ENCODE assay signal across 9 cellular contexts in the genomic region with DNA sequence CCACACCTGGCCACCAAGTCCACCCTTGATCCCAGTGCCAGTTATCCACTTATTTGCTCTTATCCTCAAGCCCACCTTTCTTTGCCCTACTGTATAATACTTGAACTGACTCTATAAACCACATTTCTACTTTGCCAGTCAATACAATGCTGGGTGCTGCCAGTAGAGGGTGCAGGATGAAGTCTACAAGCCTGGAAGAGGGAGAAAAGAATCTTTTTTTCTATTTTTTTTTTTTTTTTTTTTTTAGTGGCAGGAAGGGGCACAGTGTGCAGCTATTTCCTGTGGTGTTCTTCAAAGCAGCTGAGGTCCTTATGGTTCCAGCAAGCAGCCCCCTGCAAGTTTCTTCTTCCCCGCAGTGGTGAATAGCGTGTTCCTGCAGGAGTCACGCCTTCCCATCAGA. TPM values are rescaled to one million over a fixed set of nuclear protein-coding genes. Genes with fewer than 3 reads are reported as not detected.
A peak's percentile ranks its signal among the peaks of the same experiment; 100 is the strongest.
DNase-seq lines count a peak whose midpoint lies in the region; ATAC-seq and TF ChIP-seq lines count a peak whose summit lies in the region.
"Had no signal": no experiment of that assay in that cellular context is flagged by ENCODE, and none has a peak within 500 bp of the region (broad histone marks: within the 10 kb centered on the region; RNA-seq: fewer than 3 reads in every experiment).

No MANE protein-coding gene starts in this region.

- no peaks in the 10 kb centered on the region for H3K36me3 ChIP-seq in upper lobe of right lung
- H3K36me3 ChIP-seq in prostate gland = no peaks in the 10 kb centered on the region

- TF ChIP-seq POLR2A in prostate gland (IDR thresholded peaks at IDR 0.05) = no peak

- H3K9me3 Mint-ChIP-seq in effector memory CD8-positive, alpha-beta T cell = no peaks in the 10 kb centered on the region
- H3K9me3 Mint-ChIP-seq in mesothelial cell of epicardium = peaks cover 16% of the 10 kb centered on the region

- H3K4me1 ChIP-seq in upper lobe of right lung = no peaks in the 10 kb centered on the region
- H3K4me1 ChIP-seq in prostate gland (replicated peaks) = no peaks in the 10 kb centered on the region

- H3K27ac Mint-ChIP-seq in effector memory CD8-positive, alpha-beta T cell = peak overlapping the region in 1 of 2 donors; percentile 9
- no peak overlapping the region for H3K27ac Mint-ChIP-seq in mesothelial cell of epicardium

- H3K4me3 ChIP-seq in upper lobe of right lung (no peak overlapping the region), prostate gland (no peak overlapping the region)

- peak overlapping the region in 1 of 2 donors; percentile 17 for H3K4me3 Mint-ChIP-seq in effector memory CD8-positive, alpha-beta T cell
- H3K4me3 Mint-ChIP-seq in mesothelial cell of epicardium = no peak overlapping the region

- peaks cover 23 to 38% of the 10 kb centered on the region in 2 donors for H3K27me3 Mint-ChIP-seq in effector memory CD8-positive, alpha-beta T cell
- H3K27me3 Mint-ChIP-seq in mesothelial cell of epicardium (ENCODE audit: low read depth) = peaks cover 5% of the 10 kb centered on the region

- DNase-seq in stimulated activated CD4-positive, alpha-beta T cell treated with anti-CD3 and anti-CD28 coated beads, Interleukin-1b, Interleukin-23, amount 100 ng/mL, for 48 hours = peak; percentile 26
- no peak for DNase-seq in stimulated activated CD4-positive, alpha-beta T cell treated with anti-CD3 and anti-CD28 coated beads, Interleukin-4, amount 100 ng/mL, for 4 hours
- DNase-seq in NAMALWA (ENCODE audit: low spot score) (peak; percentile 79), upper lobe of right lung (no peak), prostate gland (ENCODE audit: low spot score) (no peak), mesothelial cell of epicardium (ENCODE audit: low spot score in 2 of 2, unreplicated experiment in 2 of 2) (no peak)
- peak; percentile 21 to 38 (median 35) for DNase-seq in effector memory CD8-positive, alpha-beta T cell
- DNase-seq: cortex of kidney had no signal

- H3K27ac ChIP-seq in upper lobe of right lung = no peak overlapping the region
- H3K27ac ChIP-seq in prostate gland = no peak overlapping the region

- intact Hi-C loops in upper lobe of right lung (cut with DNase I) = no loop called here
- intact Hi-C loops in prostate gland (cut with DNase I) = no loop called here

- no peaks in the 10 kb centered on the region for H3K36me3 Mint-ChIP-seq in effector memory CD8-positive, alpha-beta T cell (ENCODE audit: insufficient read depth)
- no peaks in the 10 kb centered on the region for H3K36me3 Mint-ChIP-seq in mesothelial cell of epicardium

- WGBS in prostate gland = 96% methylated on average over 3 of the region's 3 CpGs

- TF ChIP-seq CTCF in upper lobe of right lung (IDR thresholded peaks at IDR 0.05) (peak; percentile 28), prostate gland (IDR thresholded peaks at IDR 0.05) (no peak), mesothelial cell of epicardium (IDR thresholded peaks at IDR 0.05; ENCODE audit: unreplicated experiment) (no peak)

- peaks cover 11 to 17% of the 10 kb centered on the region in 2 donors for H3K4me1 Mint-ChIP-seq in effector memory CD8-positive, alpha-beta T cell (ENCODE audit: low read depth in 2 of 2)
- H3K4me1 Mint-ChIP-seq in mesothelial cell of epicardium = peaks cover 1% of the 10 kb centered on the region

- ATAC-seq in effector memory CD8-positive, alpha-beta T cell (replicated peaks) = peak; percentile 88
- ATAC-seq in upper lobe of right lung = no peak
- ATAC-seq in GM21717 (IDR thresholded peaks at IDR 0.05; ENCODE audit: unreplicated experiment) = no peak

- H3K27me3 ChIP-seq in upper lobe of right lung (no peaks in the 10 kb centered on the region), prostate gland (replicated peaks; ENCODE audit: insufficient read depth) (no peaks in the 10 kb centered on the region)

- H3K9me3 ChIP-seq in upper lobe of right lung (no peaks in the 10 kb centered on the region), prostate gland (no peaks in the 10 kb centered on the region)

RNA-seq across cellular contexts. Expression of a gene that starts 22.2 kb away (rescaled TPM):
- total RNA-seq in upper lobe of right lung (not detected), prostate gland (under 1 TPM in 1 of 2 donors, not detected in 1; 0.97 TPM), mesothelial cell of epicardium (not detected in 3 replicates)

Comparison
In these comparisons a context has a peak if more than half of its experiments do, and no peak if none do; other contexts are left out.
1. DNase-seq: peak in stimulated activated CD4-positive, alpha-beta T cell treated with anti-CD3 and anti-CD28 coated beads, Interleukin-1b, Interleukin-23, amount 100 ng/mL, for 48 hours (single experiment), NAMALWA (single experiment) and effector memory CD8-positive, alpha-beta T cell (3 of 3); none in stimulated activated CD4-positive, alpha-beta T cell treated with anti-CD3 and anti-CD28 coated beads, Interleukin-4, amount 100 ng/mL, for 4 hours (0 of 2), upper lobe of right lung (single experiment), prostate gland (single experiment) and mesothelial cell of epicardium (0 of 2).